ENCODE assay signal across 1 cellular context in the genomic region with DNA sequence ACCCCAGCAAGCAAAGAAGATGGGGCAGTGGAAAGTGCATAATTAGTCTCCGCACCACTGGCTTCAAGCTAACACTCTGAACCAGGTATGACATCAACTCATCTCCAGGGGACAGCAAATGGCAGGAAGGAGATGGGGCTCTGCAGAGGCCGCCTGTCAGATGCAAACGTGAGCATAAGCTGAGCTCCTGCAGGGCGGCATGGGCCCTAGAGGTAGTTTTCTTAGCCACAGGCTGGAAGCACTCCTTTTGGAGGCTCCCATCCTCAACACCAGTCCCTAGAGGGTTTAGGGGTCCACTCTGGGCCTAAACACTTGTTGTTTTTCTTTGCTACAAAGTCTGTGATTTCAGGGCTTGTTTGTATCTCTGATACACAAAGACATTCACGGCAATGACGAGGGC.
TF ChIP-seq lines count a peak whose summit lies in the region.

No MANE protein-coding gene starts in this region.

TF ChIP-seq in GM23338, 12 proteins besides CTCF, POLR2A, EP300 and RAD21 (continued from another document):
- TF ChIP-seq, protein P1, sequence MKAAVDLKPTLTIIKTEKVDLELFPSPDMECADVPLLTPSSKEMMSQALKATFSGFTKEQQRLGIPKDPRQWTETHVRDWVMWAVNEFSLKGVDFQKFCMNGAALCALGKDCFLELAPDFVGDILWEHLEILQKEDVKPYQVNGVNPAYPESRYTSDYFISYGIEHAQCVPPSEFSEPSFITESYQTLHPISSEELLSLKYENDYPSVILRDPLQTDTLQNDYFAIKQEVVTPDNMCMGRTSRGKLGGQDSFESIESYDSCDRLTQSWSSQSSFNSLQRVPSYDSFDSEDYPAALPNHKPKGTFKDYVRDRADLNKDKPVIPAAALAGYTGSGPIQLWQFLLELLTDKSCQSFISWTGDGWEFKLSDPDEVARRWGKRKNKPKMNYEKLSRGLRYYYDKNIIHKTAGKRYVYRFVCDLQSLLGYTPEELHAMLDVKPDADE (IDR thresholded peaks at IDR 0.05): no peak
